ENCODE assay signal across 26 cellular contexts in genomic region chr12:116524311-116524710, GRCh38. TPM values are rescaled to one million over a fixed set of nuclear protein-coding genes. Genes with fewer than 3 reads are reported as not detected.
"Had no signal": no experiment of that assay in that cellular context is flagged by ENCODE, and none has a peak within 500 bp of the region (broad histone marks: within the 10 kb centered on the region; RNA-seq: fewer than 3 reads in every experiment).

No MANE protein-coding gene starts in this region.

- H3K4me3 Mint-ChIP-seq: activated CD4-positive, alpha-beta memory T cell treated with anti-CD3 and anti-CD28 coated beads, Interleukin-2, amount 10 ng/mL, durations not matched to agents 7 days and 5 days; activated CD8-positive, alpha-beta memory T cell treated with anti-CD3 and anti-CD28 coated beads, Interleukin-2, amount 10 ng/mL, durations not matched to agents 7 days and 5 days; activated naive CD4-positive, alpha-beta T cell treated with anti-CD3 and anti-CD28 coated beads, Interleukin-2, amount 10 ng/mL, durations not matched to agents 7 days and 5 days; brain; memory B cell; stimulated activated naive B cell treated with anti-CD40 and anti-IgM and Interleukin-4, amounts not matched to agents 10 μg/mL and 1 μg/mL and 100 μg/mL, for 72 hours had no signal

- H3K9me3 ChIP-seq: mucosa of descending colon, sigmoid colon, testis, uterus had no signal

- H3K4me3 ChIP-seq: mucosa of descending colon, smooth muscle cell, testis had no signal

- H3K4me1 ChIP-seq: testis had no signal

- ATAC-seq: activated CD8-positive, alpha-beta memory T cell treated with anti-CD3 and anti-CD28 coated beads, Interleukin-2, amount 10 ng/mL, durations not matched to agents 7 days and 5 days; mucosa of descending colon; stimulated activated naive B cell treated with anti-CD40 and anti-IgM and Interleukin-4, amounts not matched to agents 10 μg/mL and 1 μg/mL and 100 μg/mL, for 72 hours had no signal

- H3K27ac ChIP-seq: testis had no signal

- H3K27me3 ChIP-seq: sigmoid colon, testis, uterus had no signal

- H3K27me3 Mint-ChIP-seq: memory B cell had no signal

- H3K36me3 Mint-ChIP-seq: activated CD8-positive, alpha-beta memory T cell treated with anti-CD3 and anti-CD28 coated beads, Interleukin-2, amount 10 ng/mL, durations not matched to agents 7 days and 5 days; activated naive CD4-positive, alpha-beta T cell treated with anti-CD3 and anti-CD28 coated beads, Interleukin-2, amount 10 ng/mL, durations not matched to agents 7 days and 5 days; brain; memory B cell; stimulated activated naive B cell treated with anti-CD40 and anti-IgM and Interleukin-4, amounts not matched to agents 10 μg/mL and 1 μg/mL and 100 μg/mL, for 72 hours had no signal

- H3K27ac Mint-ChIP-seq: activated CD4-positive, alpha-beta memory T cell treated with anti-CD3 and anti-CD28 coated beads, Interleukin-2, amount 10 ng/mL, durations not matched to agents 7 days and 5 days; activated CD8-positive, alpha-beta memory T cell treated with anti-CD3 and anti-CD28 coated beads, Interleukin-2, amount 10 ng/mL, durations not matched to agents 7 days and 5 days; activated naive CD4-positive, alpha-beta T cell treated with anti-CD3 and anti-CD28 coated beads, Interleukin-2, amount 10 ng/mL, durations not matched to agents 7 days and 5 days; memory B cell; stimulated activated naive B cell treated with anti-CD40 and anti-IgM and Interleukin-4, amounts not matched to agents 10 μg/mL and 1 μg/mL and 100 μg/mL, for 72 hours had no signal

- DNase-seq: activated CD4-positive, alpha-beta memory T cell treated with anti-CD3 and anti-CD28 coated beads, Interleukin-2, amount 10 ng/mL, durations not matched to agents 7 days and 5 days; activated CD4-positive, alpha-beta T cell treated with anti-CD3 and anti-CD28 coated beads for 48 hours; activated CD8-positive, alpha-beta memory T cell treated with anti-CD3 and anti-CD28 coated beads, Interleukin-2, amount 10 ng/mL, durations not matched to agents 7 days and 5 days; activated effector memory CD4-positive, alpha-beta T cell treated with anti-CD3 and anti-CD28 coated beads, Interleukin-2, amount 50 U/mL, for 16 hours; activated naive CD4-positive, alpha-beta T cell treated with anti-CD3 and anti-CD28 coated beads, Interleukin-2, amount 10 ng/mL, durations not matched to agents 7 days and 5 days; activated T-cell treated with anti-CD3 and anti-CD28 coated beads for 4 hours; anterior cingulate cortex; caudate nucleus; effector CD8-positive, alpha-beta T cell; hypothalamus; left cardiac atrium; mucosa of descending colon; retina; sigmoid colon; stimulated activated CD4-positive, alpha-beta T cell treated with anti-CD3 and anti-CD28 coated beads, Interleukin-2, amount 100 ng/mL, for 48 hours; stimulated activated CD8-positive, alpha-beta memory T cell treated with anti-CD3 and anti-CD28 coated beads, Interleukin-4, amount 100 ng/mL, for 48 hours; stimulated activated naive B cell treated with anti-CD40 and anti-IgM and Interleukin-4, amounts not matched to agents 10 μg/mL and 1 μg/mL and 100 μg/mL, for 72 hours; T-helper 2 cell; testis; trophoblast cell had no signal

- H3K36me3 ChIP-seq: sigmoid colon, uterus had no signal

- H3K9me3 Mint-ChIP-seq: activated CD4-positive, alpha-beta memory T cell treated with anti-CD3 and anti-CD28 coated beads, Interleukin-2, amount 10 ng/mL, durations not matched to agents 7 days and 5 days; activated naive CD4-positive, alpha-beta T cell treated with anti-CD3 and anti-CD28 coated beads, Interleukin-2, amount 10 ng/mL, durations not matched to agents 7 days and 5 days; memory B cell had no signal

RNA-seq across cellular contexts. Expression of gene MAP1LC3B2, which starts 34.9 kb away (rescaled TPM):
- total RNA-seq: dermis blood vessel endothelial cell, liver had no signal
